In the genomic region with DNA sequence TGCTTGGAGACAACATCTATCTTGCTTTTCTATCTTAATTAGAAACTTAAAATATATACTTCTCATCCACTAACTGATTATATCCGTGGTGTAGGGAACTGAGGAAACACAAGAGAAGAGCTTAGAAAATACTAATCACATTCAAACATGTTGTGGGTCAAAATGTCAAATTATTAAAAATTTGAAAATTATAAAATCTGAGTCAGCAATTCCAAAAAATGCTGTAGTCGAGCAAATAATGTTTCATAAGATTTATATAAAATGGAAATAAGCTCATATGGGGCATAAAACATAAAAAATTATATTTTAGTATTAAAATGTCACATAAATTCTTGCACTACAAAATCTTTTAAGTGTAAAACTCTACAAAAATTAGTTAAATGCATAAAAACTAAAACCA, we compare ENCODE assay signal across 2 cellular contexts.
TF ChIP-seq lines count a peak whose summit lies in the region.

No MANE protein-coding gene starts in this region.

TF ChIP-seq in HepG2, 621 proteins besides CTCF, POLR2A, EP300 and RAD21:
- no peak for TF ChIP-seq NR2F6 (IDR thresholded peaks at IDR 0.05)
- TF ChIP-seq NR2F6 (CRISPR knock-in tag; IDR thresholded peaks at IDR 0.05) = no peak
- no peak for TF ChIP-seq CREB3 (CRISPR knock-in tag; IDR thresholded peaks at IDR 0.05)
- peak; percentile 89 to 98 for TF ChIP-seq MAFK (conservative IDR thresholded peaks at IDR 0.05 in 1 of 2, IDR thresholded peaks at IDR 0.05 in 1 of 2; ENCODE audit: low read length in 2 of 2)
- no peak for TF ChIP-seq RORA (CRISPR knock-in tag; IDR thresholded peaks at IDR 0.05)
- TF ChIP-seq ZNF510 (CRISPR knock-in tag; IDR thresholded peaks at IDR 0.05; ENCODE audit: low read depth) = no peak
- no peak for TF ChIP-seq ZNF644 (CRISPR knock-in tag; IDR thresholded peaks at IDR 0.05; ENCODE audit: low read depth)
- peak; percentile 94 for TF ChIP-seq MAFF (IDR thresholded peaks at IDR 0.05; ENCODE audit: low read depth, low read length)
- no peak for TF ChIP-seq ZNF878 (CRISPR knock-in tag; IDR thresholded peaks at IDR 0.05)

TF ChIP-seq in H1, 55 proteins besides CTCF, POLR2A, EP300 and RAD21:
- TF ChIP-seq JUND (IDR thresholded peaks at IDR 0.05; ENCODE audit: low read length) (no peak), MAFK (IDR thresholded peaks at IDR 0.05; ENCODE audit: low read depth, low read length) (peak; percentile 31; the same call in 1 of the 2 replicates)
